8 cellular contexts compared by ENCODE assay signal in the genomic region with DNA sequence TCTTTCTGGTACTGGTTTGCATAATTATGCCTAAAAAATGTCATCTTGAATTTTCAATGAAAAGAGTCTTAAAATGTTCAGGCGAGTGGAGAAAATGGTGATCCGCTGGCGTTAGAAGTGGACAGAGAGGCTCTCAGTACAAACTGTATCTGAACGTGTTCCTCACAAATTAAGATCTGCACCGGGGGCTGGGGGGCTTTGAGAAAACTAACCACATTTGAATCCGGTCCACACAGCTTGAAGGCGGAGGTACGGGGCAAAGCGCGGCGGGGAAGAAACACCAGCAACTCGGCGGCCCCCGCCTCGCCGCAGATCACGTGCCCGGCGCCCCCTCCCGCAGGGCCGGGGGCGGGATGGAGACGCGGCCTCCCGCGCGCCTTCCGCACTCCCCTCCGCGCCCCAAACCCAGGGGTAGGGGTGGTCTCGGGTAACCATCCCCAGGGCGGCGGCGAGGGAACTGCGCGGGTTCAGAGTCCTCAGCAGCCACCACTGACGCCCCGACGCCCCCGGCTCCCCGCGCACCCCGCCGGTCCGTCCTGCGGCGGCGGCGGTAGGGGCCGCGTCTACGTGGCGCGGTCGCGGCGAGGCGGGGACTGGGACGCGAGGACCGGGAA. TPM values are rescaled to one million over a fixed set of nuclear protein-coding genes. Genes with fewer than 3 reads are reported as not detected.
DNase-seq lines count a peak whose midpoint lies in the region; ATAC-seq and TF ChIP-seq lines count a peak whose summit lies in the region.

No MANE protein-coding gene starts in this region.

- peaks cover 5% of the 10 kb centered on the region for H3K9me3 ChIP-seq in neuron (ENCODE audit: low read length)

- H3K9me3 Mint-ChIP-seq in HFFc6 (no peaks in the 10 kb centered on the region), type B pancreatic cell (no peaks in the 10 kb centered on the region)
- H3K9me3 Mint-ChIP-seq in activated T-helper 17 cell treated with anti-CD3 and anti-CD28 coated beads, Interleukin-2, amount 50 U/mL, for 72 hours: no peaks in the 10 kb centered on the region

- no peaks in the 10 kb centered on the region for H3K27me3 ChIP-seq in neuron (ENCODE audit: insufficient read depth, low read length)

- peaks cover 16% of the 10 kb centered on the region for H3K36me3 ChIP-seq in neuron (ENCODE audit: insufficient read depth, low read length)

- H3K27ac Mint-ChIP-seq in HFFc6: peak overlapping the region; percentile 93
- peak overlapping the region; percentile 93 for H3K27ac Mint-ChIP-seq in activated T-helper 17 cell treated with anti-CD3 and anti-CD28 coated beads, Interleukin-2, amount 50 U/mL, for 72 hours
- peak overlapping the region; percentile 78 for H3K27ac Mint-ChIP-seq in type B pancreatic cell

- H3K4me1 Mint-ChIP-seq in HFFc6 (ENCODE audit: low read depth) (peaks cover 67% of the 10 kb centered on the region), type B pancreatic cell (ENCODE audit: unreplicated experiment) (peaks cover 45% of the 10 kb centered on the region)
- peaks cover 43% of the 10 kb centered on the region for H3K4me1 Mint-ChIP-seq in activated T-helper 17 cell treated with anti-CD3 and anti-CD28 coated beads, Interleukin-2, amount 50 U/mL, for 72 hours

- H2AFZ ChIP-seq in neuron (ENCODE audit: low read depth, low read length): peak overlapping the region; percentile 99

- peak; percentile 30 for ATAC-seq in activated T-helper 17 cell treated with anti-CD3 and anti-CD28 coated beads, Interleukin-2, amount 50 U/mL, for 72 hours (replicated peaks)
- no peak for ATAC-seq in GM18519 (IDR thresholded peaks at IDR 0.05; ENCODE audit: low FRiP score, unreplicated experiment)

- H3K4me1 ChIP-seq in neuron (ENCODE audit: insufficient read depth, low read length): peaks cover 14% of the 10 kb centered on the region

- H3K4me3 ChIP-seq in foreskin fibroblast (ENCODE audit: low read depth in 1 of 2, low read length in 2 of 2): peak overlapping the region; percentile 49 to 64
- H3K4me3 ChIP-seq in neuron (ENCODE audit: low read length): peak overlapping the region; percentile 90

- H3K4me3 Mint-ChIP-seq in HFFc6: peak overlapping the region; percentile 93
- H3K4me3 Mint-ChIP-seq in activated T-helper 17 cell treated with anti-CD3 and anti-CD28 coated beads, Interleukin-2, amount 50 U/mL, for 72 hours: peak overlapping the region; percentile 93
- H3K4me3 Mint-ChIP-seq in type B pancreatic cell: peak overlapping the region; percentile 93

- H3K36me3 Mint-ChIP-seq in HFFc6 (ENCODE audit: low read depth) (peaks cover 33% of the 10 kb centered on the region), type B pancreatic cell (peaks cover 19% of the 10 kb centered on the region)
- peaks cover 50% of the 10 kb centered on the region for H3K36me3 Mint-ChIP-seq in activated T-helper 17 cell treated with anti-CD3 and anti-CD28 coated beads, Interleukin-2, amount 50 U/mL, for 72 hours (ENCODE audit: low read depth)

- DNase-seq in GM10266 (ENCODE audit: extremely low spot score) (peak; percentile 62), HFFc6 (no peak), NCI-H69 (lab: John Stamatoyannopoulos, UW) (peak; percentile 89), foreskin fibroblast (peak in 1 of 2 donors; percentile 59), type B pancreatic cell (ENCODE audit: extremely low spot score, unreplicated experiment) (peak; percentile 74)

- no peak for TF ChIP-seq CTCF in GM10266 (IDR thresholded peaks at IDR 0.05; ENCODE audit: control insufficient read depth, insufficient read depth, low read depth, missing control alignments)
- no peak for TF ChIP-seq CTCF in HFFc6 (IDR thresholded peaks at IDR 0.05)
- TF ChIP-seq CTCF in foreskin fibroblast (IDR thresholded peaks at IDR 0.05; ENCODE audit: low read depth, low read length): no peak
- TF ChIP-seq CTCF in type B pancreatic cell (conservative IDR thresholded peaks at IDR 0.05): no peak

- H3K27me3 Mint-ChIP-seq in HFFc6 (ENCODE audit: insufficient read depth): no peaks in the 10 kb centered on the region
- H3K27me3 Mint-ChIP-seq in activated T-helper 17 cell treated with anti-CD3 and anti-CD28 coated beads, Interleukin-2, amount 50 U/mL, for 72 hours: no peaks in the 10 kb centered on the region
- H3K27me3 Mint-ChIP-seq in type B pancreatic cell: peaks cover 13% of the 10 kb centered on the region

RNA-seq across cellular contexts. Expression of a gene that starts 0.5 kb away (rescaled TPM):
- total RNA-seq in HFFc6 (2021; fragmentation: NEBNext Ultra II Directional; extraction: Animal tissue kit (Norgen Biotek cat#: 25700)): 10 to 100 TPM; 24.6 to 27.7 (median 26.3) TPM
- total RNA-seq in activated T-helper 17 cell treated with anti-CD3 and anti-CD28 coated beads, Interleukin-2, amount 50 U/mL, for 72 hours: 10 to 100 TPM; 45.8 to 78.1 TPM
- total RNA-seq in type B pancreatic cell (ENCODE audit: low replicate concordance): 17.8 and 26.8 TPM in 2 replicates
